ENCODE assay signal across 16 cellular contexts in genomic region chr14:104217486-104218360, GRCh38.
"Had no signal": no experiment of that assay in that cellular context is flagged by ENCODE, and none has a peak within 500 bp of the region (broad histone marks: within the 10 kb centered on the region; RNA-seq: fewer than 3 reads in every experiment).

No MANE protein-coding gene starts in this region.

- H3K27ac ChIP-seq: ascending aorta, epithelial cell of prostate, thoracic aorta had no signal

- H3K27me3 ChIP-seq: ascending aorta had no signal

- H3K9me3 ChIP-seq: ascending aorta, thoracic aorta had no signal

- ATAC-seq: activated CD8-positive, alpha-beta T cell treated with anti-CD3 and anti-CD28 coated beads, Interleukin-2, amount 10 ng/mL, durations not matched to agents 7 days and 5 days; left lobe of liver; stimulated activated effector memory CD8-positive, alpha-beta T cell treated with anti-CD3 and anti-CD28 coated beads, Interleukin-12 subunit alpha, Interleukin-12 subunit beta, amount 100 ng/mL, for 72 hours; T-helper 17 cell; WTC11 had no signal

- H3K4me3 ChIP-seq: ascending aorta, thoracic aorta had no signal

- H3K36me3 ChIP-seq: ascending aorta, thoracic aorta had no signal

- FAIRE-seq: bronchial epithelial cell had no signal

- H3K4me1 ChIP-seq: ascending aorta had no signal

- DNase-seq: activated CD4-positive, alpha-beta T cell treated with anti-CD3 and anti-CD28 coated beads for 48 hours; activated CD8-positive, alpha-beta memory T cell treated with anti-CD3 and anti-CD28 coated beads, Interleukin-2, amount 50 U/mL, for 4 hours; activated CD8-positive, alpha-beta T cell treated with anti-CD3 and anti-CD28 coated beads, Interleukin-2, amount 10 ng/mL, durations not matched to agents 7 days and 5 days; activated gamma-delta T cell treated with Interleukin-2 at 50 U/mL for 16 hours; activated naive CD8-positive, alpha-beta T cell treated with anti-CD3 and anti-CD28 coated beads, Interleukin-2, amount 10 ng/mL, durations not matched to agents 7 days and 5 days; activated T-cell treated with anti-CD3 and anti-CD28 coated beads, Interleukin-2, amount 50 U/mL, for 48 hours; foreskin melanocyte; mesenchymal stem cell had no signal
